1 cellular context compared by ENCODE assay signal in the genomic region with DNA sequence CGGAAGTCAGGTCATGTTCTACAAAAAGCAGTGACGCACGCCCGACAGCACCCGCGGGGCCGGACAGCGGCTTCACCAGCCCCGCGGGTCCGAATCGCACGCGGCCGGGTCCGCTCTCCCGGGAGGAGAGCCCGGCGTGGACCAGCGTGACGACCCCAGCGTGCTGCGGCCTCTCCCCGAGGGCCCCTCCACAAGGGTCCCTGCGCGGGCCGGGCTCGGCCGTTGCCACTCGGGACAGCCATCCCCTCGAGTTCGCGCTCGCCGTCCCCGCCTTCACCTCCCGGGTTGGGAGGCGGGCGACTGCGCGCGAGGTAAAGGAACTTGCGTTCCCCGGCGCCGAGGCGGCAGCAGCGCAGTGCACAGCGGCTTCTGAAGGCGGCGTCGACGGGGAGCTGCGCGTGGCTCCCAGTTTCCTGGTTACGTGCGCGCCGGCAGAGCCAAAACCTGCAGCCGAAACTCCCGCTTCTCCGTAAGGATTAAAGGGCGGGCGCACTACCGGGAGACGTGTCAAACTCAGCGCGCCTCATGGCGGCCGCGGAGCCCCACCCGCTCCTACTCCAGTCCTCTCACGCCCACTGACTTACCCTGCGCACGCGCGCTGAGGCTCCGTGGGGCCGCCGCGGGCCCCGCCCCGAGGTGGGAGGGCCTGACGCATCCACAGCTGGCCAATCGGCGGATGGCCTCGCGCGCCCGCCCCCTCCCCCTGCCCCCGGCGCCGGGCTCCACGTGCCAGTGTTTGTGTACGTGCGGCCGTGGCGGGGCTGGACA.
TF ChIP-seq lines count a peak whose summit lies in the region.

No MANE protein-coding gene starts in this region.

TF ChIP-seq in HepG2, 621 proteins besides CTCF, POLR2A, EP300 and RAD21 (continued from another document and continues in another):
- TF ChIP-seq, protein P1, sequence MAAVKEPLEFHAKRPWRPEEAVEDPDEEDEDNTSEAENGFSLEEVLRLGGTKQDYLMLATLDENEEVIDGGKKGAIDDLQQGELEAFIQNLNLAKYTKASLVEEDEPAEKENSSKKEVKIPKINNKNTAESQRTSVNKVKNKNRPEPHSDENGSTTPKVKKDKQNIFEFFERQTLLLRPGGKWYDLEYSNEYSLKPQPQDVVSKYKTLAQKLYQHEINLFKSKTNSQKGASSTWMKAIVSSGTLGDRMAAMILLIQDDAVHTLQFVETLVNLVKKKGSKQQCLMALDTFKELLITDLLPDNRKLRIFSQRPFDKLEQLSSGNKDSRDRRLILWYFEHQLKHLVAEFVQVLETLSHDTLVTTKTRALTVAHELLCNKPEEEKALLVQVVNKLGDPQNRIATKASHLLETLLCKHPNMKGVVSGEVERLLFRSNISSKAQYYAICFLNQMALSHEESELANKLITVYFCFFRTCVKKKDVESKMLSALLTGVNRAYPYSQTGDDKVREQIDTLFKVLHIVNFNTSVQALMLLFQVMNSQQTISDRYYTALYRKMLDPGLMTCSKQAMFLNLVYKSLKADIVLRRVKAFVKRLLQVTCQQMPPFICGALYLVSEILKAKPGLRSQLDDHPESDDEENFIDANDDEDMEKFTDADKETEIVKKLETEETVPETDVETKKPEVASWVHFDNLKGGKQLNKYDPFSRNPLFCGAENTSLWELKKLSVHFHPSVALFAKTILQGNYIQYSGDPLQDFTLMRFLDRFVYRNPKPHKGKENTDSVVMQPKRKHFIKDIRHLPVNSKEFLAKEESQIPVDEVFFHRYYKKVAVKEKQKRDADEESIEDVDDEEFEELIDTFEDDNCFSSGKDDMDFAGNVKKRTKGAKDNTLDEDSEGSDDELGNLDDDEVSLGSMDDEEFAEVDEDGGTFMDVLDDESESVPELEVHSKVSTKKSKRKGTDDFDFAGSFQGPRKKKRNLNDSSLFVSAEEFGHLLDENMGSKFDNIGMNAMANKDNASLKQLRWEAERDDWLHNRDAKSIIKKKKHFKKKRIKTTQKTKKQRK (IDR thresholded peaks at IDR 0.05; ENCODE audit: low read length) = no peak
- peak; percentile 81; the same call in 1 of the 2 replicates for TF ChIP-seq HOXD1 (CRISPR knock-in tag; IDR thresholded peaks at IDR 0.05)
- no peak for TF ChIP-seq ZBTB1 (CRISPR knock-in tag; IDR thresholded peaks at IDR 0.05; ENCODE audit: borderline replicate concordance)
- TF ChIP-seq, protein P2, sequence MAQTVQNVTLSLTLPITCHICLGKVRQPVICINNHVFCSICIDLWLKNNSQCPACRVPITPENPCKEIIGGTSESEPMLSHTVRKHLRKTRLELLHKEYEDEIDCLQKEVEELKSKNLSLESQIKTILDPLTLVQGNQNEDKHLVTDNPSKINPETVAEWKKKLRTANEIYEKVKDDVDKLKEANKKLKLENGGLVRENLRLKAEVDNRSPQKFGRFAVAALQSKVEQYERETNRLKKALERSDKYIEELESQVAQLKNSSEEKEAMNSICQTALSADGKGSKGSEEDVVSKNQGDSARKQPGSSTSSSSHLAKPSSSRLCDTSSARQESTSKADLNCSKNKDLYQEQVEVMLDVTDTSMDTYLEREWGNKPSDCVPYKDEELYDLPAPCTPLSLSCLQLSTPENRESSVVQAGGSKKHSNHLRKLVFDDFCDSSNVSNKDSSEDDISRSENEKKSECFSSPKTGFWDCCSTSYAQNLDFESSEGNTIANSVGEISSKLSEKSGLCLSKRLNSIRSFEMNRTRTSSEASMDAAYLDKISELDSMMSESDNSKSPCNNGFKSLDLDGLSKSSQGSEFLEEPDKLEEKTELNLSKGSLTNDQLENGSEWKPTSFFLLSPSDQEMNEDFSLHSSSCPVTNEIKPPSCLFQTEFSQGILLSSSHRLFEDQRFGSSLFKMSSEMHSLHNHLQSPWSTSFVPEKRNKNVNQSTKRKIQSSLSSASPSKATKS (CRISPR knock-in tag; IDR thresholded peaks at IDR 0.05) = peak; percentile 94; the same call in 1 of the 2 replicates
- TF ChIP-seq ZNF10 (CRISPR knock-in tag; IDR thresholded peaks at IDR 0.05; ENCODE audit: borderline replicate concordance, low read depth) = no peak
- TF ChIP-seq, protein P3, sequence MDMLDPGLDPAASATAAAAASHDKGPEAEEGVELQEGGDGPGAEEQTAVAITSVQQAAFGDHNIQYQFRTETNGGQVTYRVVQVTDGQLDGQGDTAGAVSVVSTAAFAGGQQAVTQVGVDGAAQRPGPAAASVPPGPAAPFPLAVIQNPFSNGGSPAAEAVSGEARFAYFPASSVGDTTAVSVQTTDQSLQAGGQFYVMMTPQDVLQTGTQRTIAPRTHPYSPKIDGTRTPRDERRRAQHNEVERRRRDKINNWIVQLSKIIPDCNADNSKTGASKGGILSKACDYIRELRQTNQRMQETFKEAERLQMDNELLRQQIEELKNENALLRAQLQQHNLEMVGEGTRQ (IDR thresholded peaks at IDR 0.05; ENCODE audit: low read depth, low read length) = no peak
- TF ChIP-seq, protein P3 (CRISPR knock-in tag; IDR thresholded peaks at IDR 0.05; ENCODE audit: borderline replicate concordance) = 0 out of 2 replicates have a peak, but pooled peaks have one; percentile 36
- TF ChIP-seq, protein P4, sequence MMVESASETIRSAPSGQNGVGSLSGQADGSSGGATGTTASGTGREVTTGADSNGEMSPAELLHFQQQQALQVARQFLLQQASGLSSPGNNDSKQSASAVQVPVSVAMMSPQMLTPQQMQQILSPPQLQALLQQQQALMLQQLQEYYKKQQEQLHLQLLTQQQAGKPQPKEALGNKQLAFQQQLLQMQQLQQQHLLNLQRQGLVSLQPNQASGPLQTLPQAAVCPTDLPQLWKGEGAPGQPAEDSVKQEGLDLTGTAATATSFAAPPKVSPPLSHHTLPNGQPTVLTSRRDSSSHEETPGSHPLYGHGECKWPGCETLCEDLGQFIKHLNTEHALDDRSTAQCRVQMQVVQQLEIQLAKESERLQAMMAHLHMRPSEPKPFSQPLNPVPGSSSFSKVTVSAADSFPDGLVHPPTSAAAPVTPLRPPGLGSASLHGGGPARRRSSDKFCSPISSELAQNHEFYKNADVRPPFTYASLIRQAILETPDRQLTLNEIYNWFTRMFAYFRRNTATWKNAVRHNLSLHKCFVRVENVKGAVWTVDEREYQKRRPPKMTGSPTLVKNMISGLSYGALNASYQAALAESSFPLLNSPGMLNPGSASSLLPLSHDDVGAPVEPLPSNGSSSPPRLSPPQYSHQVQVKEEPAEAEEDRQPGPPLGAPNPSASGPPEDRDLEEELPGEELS (CRISPR knock-in tag; IDR thresholded peaks at IDR 0.05) = peak; percentile 41; the same call in 1 of the 2 replicates
- 0 out of 2 replicates have a peak, but pooled peaks have one; percentile 5 for TF ChIP-seq HNF4G (IDR thresholded peaks at IDR 0.05; ENCODE audit: borderline replicate concordance, low read depth, low read length)
- no peak for TF ChIP-seq HNF4G (CRISPR knock-in tag; IDR thresholded peaks at IDR 0.05; ENCODE audit: borderline replicate concordance, low read depth)
- TF ChIP-seq ZMYM3 (CRISPR knock-in tag; IDR thresholded peaks at IDR 0.05) = peak; percentile 57; the same call in 1 of the 2 replicates
- TF ChIP-seq ZNF713 (CRISPR knock-in tag; IDR thresholded peaks at IDR 0.05) = peak; percentile 96
- TF ChIP-seq ZNF772 (CRISPR knock-in tag; IDR thresholded peaks at IDR 0.05) = peak; percentile 94
- TF ChIP-seq ZNF615 (CRISPR knock-in tag; IDR thresholded peaks at IDR 0.05; ENCODE audit: borderline replicate concordance) = peak; percentile 92; the same call in 1 of the 2 replicates
- peak; percentile 69; the same call in 1 of the 2 replicates for TF ChIP-seq MEF2D (CRISPR knock-in tag; IDR thresholded peaks at IDR 0.05)
- TF ChIP-seq PHF5A (CRISPR knock-in tag; IDR thresholded peaks at IDR 0.05; ENCODE audit: low read depth, unreplicated experiment) = peak; percentile 65
- TF ChIP-seq ZNF792 (CRISPR knock-in tag; IDR thresholded peaks at IDR 0.05) = peak; percentile 41; the same call in 1 of the 2 replicates
- TF ChIP-seq ZNF292 (CRISPR knock-in tag; IDR thresholded peaks at IDR 0.05; ENCODE audit: borderline replicate concordance, low read depth) = no peak; the same call in 1 of the 2 replicates
- no peak for TF ChIP-seq HDAC6 (IDR thresholded peaks at IDR 0.05; ENCODE audit: low read depth, low read length)
- no peak for TF ChIP-seq SOX6 (IDR thresholded peaks at IDR 0.05)
- no peak; the same call in 1 of the 2 replicates for TF ChIP-seq SOX6 (CRISPR knock-in tag; IDR thresholded peaks at IDR 0.05)
- TF ChIP-seq MXD4 (CRISPR knock-in tag; IDR thresholded peaks at IDR 0.05) = peak; percentile 96
- TF ChIP-seq POGZ (CRISPR knock-in tag; IDR thresholded peaks at IDR 0.05) = peak; percentile 41; the same call in 1 of the 2 replicates
- TF ChIP-seq PHF21A (CRISPR knock-in tag; IDR thresholded peaks at IDR 0.05) = peak; percentile 75
- no peak for TF ChIP-seq CHD4 (IDR thresholded peaks at IDR 0.05; ENCODE audit: borderline replicate concordance, low read length)
- TF ChIP-seq, protein P5, sequence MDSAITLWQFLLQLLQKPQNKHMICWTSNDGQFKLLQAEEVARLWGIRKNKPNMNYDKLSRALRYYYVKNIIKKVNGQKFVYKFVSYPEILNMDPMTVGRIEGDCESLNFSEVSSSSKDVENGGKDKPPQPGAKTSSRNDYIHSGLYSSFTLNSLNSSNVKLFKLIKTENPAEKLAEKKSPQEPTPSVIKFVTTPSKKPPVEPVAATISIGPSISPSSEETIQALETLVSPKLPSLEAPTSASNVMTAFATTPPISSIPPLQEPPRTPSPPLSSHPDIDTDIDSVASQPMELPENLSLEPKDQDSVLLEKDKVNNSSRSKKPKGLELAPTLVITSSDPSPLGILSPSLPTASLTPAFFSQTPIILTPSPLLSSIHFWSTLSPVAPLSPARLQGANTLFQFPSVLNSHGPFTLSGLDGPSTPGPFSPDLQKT (CRISPR knock-in tag; IDR thresholded peaks at IDR 0.05; ENCODE audit: borderline replicate concordance) = peak; percentile 60; the same call in 1 of the 2 replicates
- TF ChIP-seq, protein P6, sequence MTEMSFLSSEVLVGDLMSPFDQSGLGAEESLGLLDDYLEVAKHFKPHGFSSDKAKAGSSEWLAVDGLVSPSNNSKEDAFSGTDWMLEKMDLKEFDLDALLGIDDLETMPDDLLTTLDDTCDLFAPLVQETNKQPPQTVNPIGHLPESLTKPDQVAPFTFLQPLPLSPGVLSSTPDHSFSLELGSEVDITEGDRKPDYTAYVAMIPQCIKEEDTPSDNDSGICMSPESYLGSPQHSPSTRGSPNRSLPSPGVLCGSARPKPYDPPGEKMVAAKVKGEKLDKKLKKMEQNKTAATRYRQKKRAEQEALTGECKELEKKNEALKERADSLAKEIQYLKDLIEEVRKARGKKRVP (CRISPR knock-in tag; IDR thresholded peaks at IDR 0.05) = 0 out of 4 replicates have a peak, but pooled peaks of 1 of the 2 experiments have one; percentile 7
- TF ChIP-seq ZNF781 (CRISPR knock-in tag; IDR thresholded peaks at IDR 0.05; ENCODE audit: borderline replicate concordance, not compliant biosample characterization) = no peak
- peak; percentile 73 for TF ChIP-seq KMT2B (CRISPR knock-in tag; IDR thresholded peaks at IDR 0.05)
- no peak for TF ChIP-seq FOXM1 (CRISPR knock-in tag; IDR thresholded peaks at IDR 0.05)
- TF ChIP-seq, protein P7, sequence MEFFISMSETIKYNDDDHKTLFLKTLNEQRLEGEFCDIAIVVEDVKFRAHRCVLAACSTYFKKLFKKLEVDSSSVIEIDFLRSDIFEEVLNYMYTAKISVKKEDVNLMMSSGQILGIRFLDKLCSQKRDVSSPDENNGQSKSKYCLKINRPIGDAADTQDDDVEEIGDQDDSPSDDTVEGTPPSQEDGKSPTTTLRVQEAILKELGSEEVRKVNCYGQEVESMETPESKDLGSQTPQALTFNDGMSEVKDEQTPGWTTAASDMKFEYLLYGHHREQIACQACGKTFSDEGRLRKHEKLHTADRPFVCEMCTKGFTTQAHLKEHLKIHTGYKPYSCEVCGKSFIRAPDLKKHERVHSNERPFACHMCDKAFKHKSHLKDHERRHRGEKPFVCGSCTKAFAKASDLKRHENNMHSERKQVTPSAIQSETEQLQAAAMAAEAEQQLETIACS (CRISPR knock-in tag; IDR thresholded peaks at IDR 0.05) = peak; percentile 70
- no peak; the same call in 1 of the 2 replicates for TF ChIP-seq ZFX (CRISPR knock-in tag; IDR thresholded peaks at IDR 0.05; ENCODE audit: low read depth)
- TF ChIP-seq ZNF441 (CRISPR knock-in tag; IDR thresholded peaks at IDR 0.05; ENCODE audit: borderline replicate concordance) = no peak
- peak; percentile 39; the same call in 1 of the 2 replicates for TF ChIP-seq ZFP62 (CRISPR knock-in tag; IDR thresholded peaks at IDR 0.05)
- TF ChIP-seq, protein P8, sequence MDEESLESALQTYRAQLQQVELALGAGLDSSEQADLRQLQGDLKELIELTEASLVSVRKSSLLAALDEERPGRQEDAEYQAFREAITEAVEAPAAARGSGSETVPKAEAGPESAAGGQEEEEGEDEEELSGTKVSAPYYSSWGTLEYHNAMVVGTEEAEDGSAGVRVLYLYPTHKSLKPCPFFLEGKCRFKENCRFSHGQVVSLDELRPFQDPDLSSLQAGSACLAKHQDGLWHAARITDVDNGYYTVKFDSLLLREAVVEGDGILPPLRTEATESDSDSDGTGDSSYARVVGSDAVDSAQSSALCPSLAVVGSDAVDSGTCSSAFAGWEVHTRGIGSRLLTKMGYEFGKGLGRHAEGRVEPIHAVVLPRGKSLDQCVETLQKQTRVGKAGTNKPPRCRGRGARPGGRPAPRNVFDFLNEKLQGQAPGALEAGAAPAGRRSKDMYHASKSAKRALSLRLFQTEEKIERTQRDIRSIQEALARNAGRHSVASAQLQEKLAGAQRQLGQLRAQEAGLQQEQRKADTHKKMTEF (CRISPR knock-in tag; IDR thresholded peaks at IDR 0.05) = peak; percentile 95
